ENCODE assay signal across 32 cellular contexts in genomic region chr11:26477406-26477805, GRCh38.
"Had no signal": no experiment of that assay in that cellular context is flagged by ENCODE, and none has a peak within 500 bp of the region (broad histone marks: within the 10 kb centered on the region; RNA-seq: fewer than 3 reads in every experiment).

No MANE protein-coding gene starts in this region.

- H3K4me3 ChIP-seq: adrenal gland, body of pancreas, breast epithelium had no signal

- H3K27ac ChIP-seq: adrenal gland, body of pancreas, brain microvascular endothelial cell, breast epithelium, VCaP had no signal

- H3K27me3 ChIP-seq: adrenal gland, body of pancreas, brain microvascular endothelial cell, breast epithelium had no signal

- ATAC-seq: activated CD8-positive, alpha-beta T cell treated with anti-CD3 and anti-CD28 coated beads for 36 hours; activated naive CD4-positive, alpha-beta T cell treated with anti-CD3 and anti-CD28 coated beads, Interleukin-2, amount 50 U/mL, for 72 hours; activated T-cell treated with anti-CD3 and anti-CD28 coated beads, Interleukin-2, amount 50 U/mL, for 4 hours; activated T-cell treated with anti-CD3 and anti-CD28 coated beads, Interleukin-2, amount 50 U/mL, for 72 hours; activated T-helper 17 cell treated with anti-CD3 and anti-CD28 coated beads, Interleukin-2, amount 50 U/mL, for 72 hours; body of pancreas had no signal

- H3K4me1 ChIP-seq: adrenal gland, body of pancreas, breast epithelium had no signal

- H3K9me3 ChIP-seq: adrenal gland, body of pancreas, breast epithelium had no signal

- DNase-seq: activated B cell treated with CpG ODN at 0.5 μM for 24 hours; activated CD4-positive, alpha-beta memory T cell treated with anti-CD3 and anti-CD28 coated beads for 36 hours; activated CD4-positive, alpha-beta T cell treated with anti-CD3 and anti-CD28 coated beads for 4 hours; activated CD4-positive, alpha-beta T cell treated with anti-CD3 and anti-CD28 coated beads, Interleukin-2, amount 10 ng/mL, durations not matched to agents 24 days and 14 days; activated CD4-positive, alpha-beta T cell treated with anti-CD3 and anti-CD28 coated beads, Interleukin-2, amount 50 U/mL, for 1 hour; activated CD4-positive, alpha-beta T cell treated with anti-CD3 and anti-CD28 coated beads, Interleukin-2, amount 50 U/mL, for 4 hours; activated CD4-positive, CD25-positive, alpha-beta regulatory T cell treated with anti-CD3 and anti-CD28 coated beads, Interleukin-2, amount 50 U/mL, for 72 hours; activated CD8-positive, alpha-beta memory T cell treated with anti-CD3 and anti-CD28 coated beads, Interleukin-2, amount 50 U/mL, for 4 hours; activated CD8-positive, alpha-beta T cell treated with anti-CD3 and anti-CD28 coated beads for 36 hours; activated effector memory CD4-positive, alpha-beta T cell treated with anti-CD3 and anti-CD28 coated beads, Interleukin-2, amount 50 U/mL, for 16 hours; activated gamma-delta T cell treated with Interleukin-2 at 50 U/mL for 16 hours; activated naive CD4-positive, alpha-beta T cell; activated naive CD4-positive, alpha-beta T cell treated with anti-CD3 and anti-CD28 coated beads for 36 hours; activated naive CD4-positive, alpha-beta T cell treated with anti-CD3 and anti-CD28 coated beads, Interleukin-2, amount 50 U/mL, for 16 hours; activated naive CD8-positive, alpha-beta T cell treated with anti-CD3 and anti-CD28 coated beads for 36 hours; activated T-cell treated with anti-CD3 and anti-CD28 coated beads for 4 hours; activated T-cell treated with anti-CD3 and anti-CD28 coated beads, Interleukin-2, amount 50 U/mL, for 1 hour; activated T-cell treated with anti-CD3 and anti-CD28 coated beads, Interleukin-2, amount 50 U/mL, for 4 hours; activated T-cell treated with anti-CD3 and anti-CD28 coated beads, Interleukin-2, amount 50 U/mL, for 72 hours; adrenal gland; amniotic stem cell; aorta; body of pancreas; brain microvascular endothelial cell; central memory CD4-positive, alpha-beta T cell; T-helper 1 cell; T-helper 2 cell; T-helper 9 cell had no signal

- H3K36me3 ChIP-seq: adrenal gland, brain microvascular endothelial cell, breast epithelium had no signal
